8 cellular contexts compared by ENCODE assay signal in genomic region chr2:235494716-235495372, GRCh38. TPM values are rescaled to one million over a fixed set of nuclear protein-coding genes. Genes with fewer than 3 reads are reported as not detected.
A peak's percentile ranks its signal among the peaks of the same experiment; 100 is the strongest.
DNase-seq lines count a peak whose midpoint lies in the region; ATAC-seq and TF ChIP-seq lines count a peak whose summit lies in the region.

No MANE protein-coding gene starts in this region.

- H3K9me3 Mint-ChIP-seq in stimulated activated memory B cell treated with anti-CD40 and anti-IgM and Interleukin-4, amounts not matched to agents 10 μg/mL and 1 μg/mL and 100 μg/mL, for 72 hours = peaks cover 9% of the 10 kb centered on the region

- peaks cover 64% of the 10 kb centered on the region for H3K27me3 Mint-ChIP-seq in stimulated activated memory B cell treated with anti-CD40 and anti-IgM and Interleukin-4, amounts not matched to agents 10 μg/mL and 1 μg/mL and 100 μg/mL, for 72 hours

- TF ChIP-seq CTCF in cardiac fibroblast (IDR thresholded peaks at IDR 0.05; ENCODE audit: low read depth, low read length) (no peak), kidney epithelial cell (IDR thresholded peaks at IDR 0.05; ENCODE audit: insufficient read depth, low read length, poor library complexity, severe bottlenecking) (no peak)

- DNase-seq in ELF-1 (ENCODE audit: low read depth, low spot score) = peak; percentile 72
- DNase-seq in MG63 = peak; percentile 52
- DNase-seq in cardiac fibroblast (ENCODE audit: low read depth in 2 of 2) = peak; percentile 44 to 51
- DNase-seq in kidney epithelial cell (ENCODE audit: low read depth) = no peak

- H3K4me3 ChIP-seq in MG63 = peak overlapping the region; percentile 55
- peak overlapping the region; percentile 65 to 67 for H3K4me3 ChIP-seq in cardiac fibroblast (replicated peaks in 1 of 2; ENCODE audit: low read depth in 2 of 2, low read length in 2 of 2)
- H3K4me3 ChIP-seq in kidney epithelial cell (ENCODE audit: low read depth, low read length) = peak overlapping the region; percentile 72

- H3K36me3 ChIP-seq in MG63 (no peaks in the 10 kb centered on the region), kidney epithelial cell (ENCODE audit: control insufficient read depth, insufficient read depth, low read length) (no peaks in the 10 kb centered on the region)

- H3K27me3 ChIP-seq in MG63 (no peaks in the 10 kb centered on the region), kidney epithelial cell (ENCODE audit: control insufficient read depth, insufficient read depth, low read length) (no peaks in the 10 kb centered on the region)

- H3K9me3 ChIP-seq in MG63 = no peaks in the 10 kb centered on the region

- H3K27ac Mint-ChIP-seq in stimulated activated memory B cell treated with anti-CD40 and anti-IgM and Interleukin-4, amounts not matched to agents 10 μg/mL and 1 μg/mL and 100 μg/mL, for 72 hours = no peak overlapping the region

- peaks cover 8% of the 10 kb centered on the region for H3K4me1 Mint-ChIP-seq in stimulated activated memory B cell treated with anti-CD40 and anti-IgM and Interleukin-4, amounts not matched to agents 10 μg/mL and 1 μg/mL and 100 μg/mL, for 72 hours

- H3K4me3 Mint-ChIP-seq in stimulated activated memory B cell treated with anti-CD40 and anti-IgM and Interleukin-4, amounts not matched to agents 10 μg/mL and 1 μg/mL and 100 μg/mL, for 72 hours = peak overlapping the region; percentile 53

- no peaks in the 10 kb centered on the region for H3K36me3 Mint-ChIP-seq in stimulated activated memory B cell treated with anti-CD40 and anti-IgM and Interleukin-4, amounts not matched to agents 10 μg/mL and 1 μg/mL and 100 μg/mL, for 72 hours

- ATAC-seq in stimulated activated memory B cell treated with anti-CD40 and anti-IgM and Interleukin-4, amounts not matched to agents 10 μg/mL and 1 μg/mL and 100 μg/mL, for 72 hours = no peak
- no peak for ATAC-seq in HG02642 (IDR thresholded peaks at IDR 0.05; ENCODE audit: poor library complexity, unreplicated experiment)
- no peak for ATAC-seq in HG02588 (IDR thresholded peaks at IDR 0.05; ENCODE audit: unreplicated experiment)
- no peak for ATAC-seq in HG03460 (IDR thresholded peaks at IDR 0.05; ENCODE audit: unreplicated experiment)

RNA-seq across cellular contexts. Expression of gene AGAP1, which starts 1.0 kb away (rescaled TPM):
- 5.8 and 8.8 TPM in 2 replicates for total RNA-seq in MG63 (2014; rRNA removed; shearing (Covaris generic); ENCODE audit: low replicate concordance)
- total RNA-seq in kidney epithelial cell = 33.7 and 42.0 TPM in 2 replicates
